Comparison of ENCODE assay signal across 8 cellular contexts in the genomic region with DNA sequence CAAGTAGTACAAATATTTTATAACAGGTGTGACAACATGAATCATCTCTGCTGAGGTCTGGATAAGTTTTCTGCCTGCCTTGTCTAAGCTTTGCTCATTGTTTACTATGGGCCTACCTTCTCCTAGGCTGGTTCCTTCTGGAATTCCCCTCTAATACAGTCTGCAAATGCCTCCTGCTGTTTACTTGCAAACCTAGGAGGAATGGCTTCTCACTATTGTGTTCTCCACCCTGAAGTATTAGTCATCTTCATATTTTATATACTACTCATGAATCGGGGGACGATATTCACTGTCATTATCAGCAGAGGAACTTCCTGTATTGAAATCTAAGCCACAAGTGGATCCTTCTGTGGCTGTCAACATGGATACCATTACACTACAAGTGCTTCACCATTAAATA.
A peak's percentile ranks its signal among the peaks of the same experiment; 100 is the strongest.
DNase-seq lines count a peak whose midpoint lies in the region; ATAC-seq and TF ChIP-seq lines count a peak whose summit lies in the region.

No MANE protein-coding gene starts in this region.

- H3K9ac ChIP-seq in KMS-11 (no peak overlapping the region), mesendoderm (ENCODE audit: low read length) (no peak overlapping the region)

- ATAC-seq in HG02884 (IDR thresholded peaks at IDR 0.05; ENCODE audit: unreplicated experiment): no peak

- H3K4me3 Mint-ChIP-seq in brain: no peak overlapping the region

- no peak overlapping the region for H3K4ac ChIP-seq in mesendoderm (ENCODE audit: low read depth, low read length)

- H3K27me3 Mint-ChIP-seq in brain: no peaks in the 10 kb centered on the region

- H3K4me1 Mint-ChIP-seq in brain: peaks cover 34% of the 10 kb centered on the region

- H3K36me3 Mint-ChIP-seq in brain: peaks cover 8% of the 10 kb centered on the region

- TF ChIP-seq CTCF in KMS-11 (conservative IDR thresholded peaks at IDR 0.05; ENCODE audit: low read depth, low read length): no peak
- TF ChIP-seq CTCF in brain (conservative IDR thresholded peaks at IDR 0.05): no peak

- no peak overlapping the region for H3K56ac ChIP-seq in mesendoderm (ENCODE audit: low read length)

- H2AK5ac ChIP-seq in mesendoderm (ENCODE audit: low read length): no peak overlapping the region

- H3K27me3 ChIP-seq in KMS-11 (ENCODE audit: insufficient read depth, low read depth) (no peaks in the 10 kb centered on the region), mesendoderm (ENCODE audit: insufficient read depth, low read length, poor library complexity) (no peaks in the 10 kb centered on the region)

- no peak overlapping the region for H4K5ac ChIP-seq in mesendoderm (ENCODE audit: low read length)

- DNase-seq in COLO829 (ENCODE audit: low spot score): peak; percentile 19
- peak; percentile 17 for DNase-seq in mesendoderm
- no peak for DNase-seq in NOMO-1 treated with DMSO at 0.1 percent for 48 hours (lab: John Stamatoyannopoulos, UW; ENCODE audit: unreplicated experiment)
- no peak for DNase-seq in NCI-H2081 treated with DMSO at 0.1 percent for 48 hours (lab: John Stamatoyannopoulos, UW)
- no peak for DNase-seq in stimulated activated CD4-positive, alpha-beta T cell treated with anti-CD3 and anti-CD28 coated beads, Interleukin-12 subunit alpha, Interleukin-12 subunit beta, amount 100 ng/mL, for 4 hours

- no peak overlapping the region for H2BK120ac ChIP-seq in mesendoderm (ENCODE audit: low read depth, low read length)

- no peak overlapping the region for H3K4me3 ChIP-seq in KMS-11 (IDR thresholded peaks at IDR 0.05; ENCODE audit: insufficient read depth, low read depth, low read length)
- H3K4me3 ChIP-seq in mesendoderm (ENCODE audit: low read length): no peak overlapping the region

- H3K4me2 ChIP-seq in KMS-11 (peak overlapping the region; percentile 36), mesendoderm (ENCODE audit: low read length) (no peak overlapping the region)

- H2BK5ac ChIP-seq in mesendoderm (ENCODE audit: low read length): no peak overlapping the region

- H4K8ac ChIP-seq in mesendoderm (ENCODE audit: low read depth, low read length): no peak overlapping the region

- H2AFZ ChIP-seq in KMS-11 (ENCODE audit: low read depth): no peak overlapping the region

- WGBS in mesendoderm (ENCODE audit: extremely low coverage, insufficient coverage, low lambda C conversion rate): no CpG with 5 or more reads among the region's 2 CpGs

- H3K27ac ChIP-seq in KMS-11 (peak overlapping the region; percentile 49; the same call in 1 of the 2 replicates), mesendoderm (ENCODE audit: low read depth, low read length) (no peak overlapping the region)

- no peak overlapping the region for H3K23ac ChIP-seq in mesendoderm (ENCODE audit: low read length)

- H3K27ac Mint-ChIP-seq in brain: peak overlapping the region in 4 of 5 experiments; percentile 46 to 85 (median 71)

- H3K18ac ChIP-seq in mesendoderm (ENCODE audit: low read length): no peak overlapping the region

- H3K79me1 ChIP-seq in mesendoderm (ENCODE audit: low read length): no peaks in the 10 kb centered on the region

- H3K9me3 Mint-ChIP-seq in brain: no peaks in the 10 kb centered on the region

- H3K36me3 ChIP-seq in KMS-11 (ENCODE audit: insufficient read depth): no peaks in the 10 kb centered on the region
- no peaks in the 10 kb centered on the region for H3K36me3 ChIP-seq in mesendoderm (ENCODE audit: control insufficient read depth, insufficient read depth, low read length)

- no peak overlapping the region for H2BK15ac ChIP-seq in mesendoderm (replicated peaks; ENCODE audit: low read depth)

- H3K79me2 ChIP-seq in KMS-11 (ENCODE audit: insufficient read depth, low read depth) (peaks cover 8% of the 10 kb centered on the region; the same call in 1 of the 2 replicates), mesendoderm (ENCODE audit: control insufficient read depth, insufficient read depth, low read length) (no peaks in the 10 kb centered on the region)

- H3K4me1 ChIP-seq in KMS-11 (ENCODE audit: low read depth, poor library complexity, severe bottlenecking) (peaks cover 42% of the 10 kb centered on the region), mesendoderm (ENCODE audit: control insufficient read depth, low read depth, low read length) (no peaks in the 10 kb centered on the region)

- no peaks in the 10 kb centered on the region for H4K20me1 ChIP-seq in KMS-11 (ENCODE audit: insufficient read depth)

Comparison
In these comparisons a context has a peak if more than half of its experiments do, and no peak if none do; other contexts are left out.
1. DNase-seq: peak in COLO829 (single experiment) and mesendoderm (single experiment); none in NOMO-1 treated with DMSO at 0.1 percent for 48 hours (single experiment), NCI-H2081 treated with DMSO at 0.1 percent for 48 hours (single experiment) and stimulated activated CD4-positive, alpha-beta T cell treated with anti-CD3 and anti-CD28 coated beads, Interleukin-12 subunit alpha, Interleukin-12 subunit beta, amount 100 ng/mL, for 4 hours (single experiment).